16 cellular contexts compared by ENCODE assay signal in genomic region chr10:101223274-101224059, GRCh38. TPM values are rescaled to one million over a fixed set of nuclear protein-coding genes. Genes with fewer than 3 reads are reported as not detected.
DNase-seq lines count a peak whose midpoint lies in the region; ATAC-seq and TF ChIP-seq lines count a peak whose summit lies in the region.
"Had no signal": no experiment of that assay in that cellular context is flagged by ENCODE, and none has a peak within 500 bp of the region (broad histone marks: within the 10 kb centered on the region; RNA-seq: fewer than 3 reads in every experiment).

No MANE protein-coding gene starts in this region.

- H3K4me3 ChIP-seq in RWPE2 (ENCODE audit: severe bottlenecking) (no peak overlapping the region), sigmoid colon (peak overlapping the region in 3 of 4 donors; percentile 37 to 48 (median 42))

- no peak for TF ChIP-seq POLR2A in sigmoid colon (IDR thresholded peaks at IDR 0.05)

- H3K27ac ChIP-seq in RWPE2 (ENCODE audit: poor library complexity, severe bottlenecking) (no peak overlapping the region), sigmoid colon (no peak overlapping the region)
- H3K27ac ChIP-seq: 22Rv1, KMS-11, neutrophil had no signal

- intact Hi-C loops in sigmoid colon (cut with DNase I): no loop called here

- WGBS in sigmoid colon, 2 donors: 7 to 14% methylated on average over 50 of the region's 50 CpGs

- H3K27ac Mint-ChIP-seq in glutamatergic neuron (ENCODE audit: unreplicated experiment): no peak overlapping the region

- TF ChIP-seq CTCF in RWPE2 (IDR thresholded peaks at IDR 0.05; ENCODE audit: poor library complexity, severe bottlenecking) (no peak), glutamatergic neuron (IDR thresholded peaks at IDR 0.05; ENCODE audit: partially characterized antibody, unreplicated experiment) (no peak), sigmoid colon (IDR thresholded peaks at IDR 0.05) (no peak)

- H3K4me1 ChIP-seq in RWPE2 (ENCODE audit: insufficient read depth, poor library complexity, severe bottlenecking): peaks cover 3% of the 10 kb centered on the region
- peaks cover 0 to 59% (median 56%) of the 10 kb centered on the region in 4 donors for H3K4me1 ChIP-seq in sigmoid colon

- H3K36me3 Mint-ChIP-seq in glutamatergic neuron (ENCODE audit: unreplicated experiment): peaks cover 3% of the 10 kb centered on the region

- H3K9me3 Mint-ChIP-seq in glutamatergic neuron (ENCODE audit: unreplicated experiment): peaks cover 17% of the 10 kb centered on the region

- peaks cover 53% of the 10 kb centered on the region for H3K27me3 Mint-ChIP-seq in glutamatergic neuron (ENCODE audit: unreplicated experiment)

- peak; percentile 15; the same call in 1 of the 3 replicates for ATAC-seq in RWPE2 (ENCODE audit: low read depth)
- no peak for ATAC-seq in GM19463 (IDR thresholded peaks at IDR 0.05; ENCODE audit: unreplicated experiment)

- peak; percentile 54 for DNase-seq in DMS53 (lab: John Stamatoyannopoulos, UW)
- DNase-seq in DMS53 treated with DMSO at 0.1 percent for 48 hours (lab: John Stamatoyannopoulos, UW; ENCODE audit: unreplicated experiment): no peak
- DNase-seq in RWPE2 (ENCODE audit: low spot score): no peak
- peak; percentile 33 for DNase-seq in glutamatergic neuron
- DNase-seq in sigmoid colon: no peak
- DNase-seq in stimulated activated CD4-positive, alpha-beta T cell treated with anti-CD3 and anti-CD28 coated beads, Interleukin-4, amount 100 ng/mL, for 1 hour: no peak
- no peak for DNase-seq in cerebellar cortex (ENCODE audit: low spot score)
- DNase-seq: activated gamma-delta T cell; effector CD8-positive, alpha-beta T cell; NCI-H226; stimulated activated CD4-positive, alpha-beta T cell treated with anti-CD3 and anti-CD28 coated beads, Interleukin-4, amount 100 ng/mL, for 24 hours had no signal

- no peak overlapping the region for H3K4me3 Mint-ChIP-seq in glutamatergic neuron (ENCODE audit: unreplicated experiment)

- H3K27me3 ChIP-seq in RWPE2 (ENCODE audit: insufficient read depth, poor library complexity, severe bottlenecking) (peaks cover 100% of the 10 kb centered on the region), sigmoid colon (peaks cover 93 to 100% (median 99%) of the 10 kb centered on the region in 3 donors)

- H3K9me3 ChIP-seq in RWPE2 (ENCODE audit: severe bottlenecking) (no peaks in the 10 kb centered on the region), sigmoid colon (no peaks in the 10 kb centered on the region)
- H3K9me3 ChIP-seq: neutrophil had no signal

- H3K36me3 ChIP-seq in RWPE2 (ENCODE audit: low read depth) (no peaks in the 10 kb centered on the region), sigmoid colon (no peaks in the 10 kb centered on the region)
- H3K36me3 ChIP-seq: neutrophil had no signal

- no peak for TF ChIP-seq EP300 in sigmoid colon (IDR thresholded peaks at IDR 0.05)

- H3K4me1 Mint-ChIP-seq in glutamatergic neuron (ENCODE audit: low read depth, unreplicated experiment): peaks cover 8% of the 10 kb centered on the region

RNA-seq across cellular contexts. Expression of gene LBX1, which starts 5.8 kb away (rescaled TPM):
- total RNA-seq in glutamatergic neuron (ENCODE audit: unreplicated experiment) (not detected), sigmoid colon (not detected)
- polyA plus RNA-seq in sigmoid colon: not detected
- total RNA-seq: ureter had no signal

Comparison
In these comparisons a context has a peak if more than half of its experiments do, and no peak if none do; other contexts are left out.
1. DNase-seq: peak in DMS53 (single experiment) and glutamatergic neuron (single experiment); none in DMS53 treated with DMSO at 0.1 percent for 48 hours (single experiment), RWPE2 (single experiment), sigmoid colon (single experiment), stimulated activated CD4-positive, alpha-beta T cell treated with anti-CD3 and anti-CD28 coated beads, Interleukin-4, amount 100 ng/mL, for 1 hour (single experiment) and cerebellar cortex (single experiment).